Comparison of ENCODE assay signal across 29 cellular contexts in the genomic region with DNA sequence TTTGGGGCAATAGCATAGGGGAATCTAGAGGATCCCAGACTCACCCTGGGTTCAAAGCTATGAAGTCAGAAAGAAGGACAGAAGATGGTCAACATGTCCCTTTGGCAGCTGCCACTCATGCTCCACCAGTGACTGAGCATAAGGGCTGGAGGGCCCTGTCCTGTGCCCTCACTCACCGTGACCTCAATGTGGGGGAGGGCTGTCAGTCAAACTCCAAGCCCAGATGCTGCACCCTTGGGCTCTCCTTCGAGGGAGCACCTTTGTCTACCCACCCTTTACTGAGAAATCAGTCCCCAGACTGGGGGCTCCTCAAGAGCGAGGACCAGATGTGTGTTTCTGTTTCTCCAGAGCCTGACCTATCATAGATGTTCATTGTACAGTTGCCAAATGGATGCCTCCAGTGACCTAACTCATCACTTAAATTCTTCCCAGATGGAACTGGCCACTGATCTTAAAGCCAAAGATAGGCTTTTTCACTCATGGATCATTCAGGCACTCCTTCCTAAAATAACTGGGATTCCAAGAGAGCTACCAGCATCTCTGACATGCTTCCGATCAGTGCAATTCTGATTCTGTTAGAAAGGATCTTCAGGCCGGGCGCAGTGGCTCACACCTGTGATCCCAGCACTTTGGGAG. TPM values are rescaled to one million over a fixed set of nuclear protein-coding genes. Genes with fewer than 3 reads are reported as not detected.
"Had no signal": no experiment of that assay in that cellular context is flagged by ENCODE, and none has a peak within 500 bp of the region (broad histone marks: within the 10 kb centered on the region; RNA-seq: fewer than 3 reads in every experiment).

No MANE protein-coding gene starts in this region.

- H3K4me2 ChIP-seq: KMS-11, SK-N-SH had no signal

- H3K9me3 Mint-ChIP-seq: activated CD4-positive, alpha-beta memory T cell treated with anti-CD3 and anti-CD28 coated beads, Interleukin-2, amount 10 ng/mL, durations not matched to agents 7 days and 5 days; activated CD4-positive, alpha-beta T cell treated with anti-CD3 and anti-CD28 coated beads, Interleukin-2, amount 10 ng/mL, durations not matched to agents 7 days and 5 days; activated naive CD8-positive, alpha-beta T cell treated with anti-CD3 and anti-CD28 coated beads, Interleukin-2, amount 10 ng/mL, durations not matched to agents 7 days and 5 days had no signal

- H3K27ac ChIP-seq: adrenal gland, breast epithelium, KMS-11, VCaP had no signal

- H3K36me3 Mint-ChIP-seq: activated naive CD8-positive, alpha-beta T cell treated with anti-CD3 and anti-CD28 coated beads, Interleukin-2, amount 10 ng/mL, durations not matched to agents 7 days and 5 days had no signal

- H3K27ac Mint-ChIP-seq: activated CD4-positive, alpha-beta memory T cell treated with anti-CD3 and anti-CD28 coated beads, Interleukin-2, amount 10 ng/mL, durations not matched to agents 7 days and 5 days; activated CD4-positive, alpha-beta T cell treated with anti-CD3 and anti-CD28 coated beads, Interleukin-2, amount 10 ng/mL, durations not matched to agents 7 days and 5 days; activated naive CD8-positive, alpha-beta T cell treated with anti-CD3 and anti-CD28 coated beads, Interleukin-2, amount 10 ng/mL, durations not matched to agents 7 days and 5 days had no signal

- DNase-seq: activated CD4-positive, alpha-beta memory T cell treated with anti-CD3 and anti-CD28 coated beads, Interleukin-2, amount 10 ng/mL, durations not matched to agents 7 days and 5 days; activated CD4-positive, alpha-beta T cell treated with anti-CD3 and anti-CD28 coated beads, Interleukin-2, amount 10 ng/mL, durations not matched to agents 7 days and 5 days; activated CD4-positive, CD25-positive, alpha-beta regulatory T cell; activated naive CD4-positive, alpha-beta T cell treated with anti-CD3 and anti-CD28 coated beads, Interleukin-2, amount 50 U/mL, for 16 hours; activated naive CD8-positive, alpha-beta T cell treated with anti-CD3 and anti-CD28 coated beads, Interleukin-2, amount 10 ng/mL, durations not matched to agents 7 days and 5 days; activated T-cell treated with anti-CD3 and anti-CD28 coated beads for 4 hours; aorta; caudate nucleus; MG63; MV-4-11; NCI-H1092 treated with DMSO at 0.1 percent for 48 hours; NCI-H1436; NCI-H1694 treated with DMSO at 0.1 percent for 48 hours; NCI-H2029 treated with DMSO at 0.1 percent for 48 hours; NCI-H345; NCI-H510A; NCI-H526 treated with DMSO at 0.1 percent for 48 hours; NCI-H82; RPMI8226; SK-N-SH; T-helper 1 cell had no signal

- H3K9ac ChIP-seq: KMS-11, SK-N-SH had no signal

- H3K4me1 ChIP-seq: adrenal gland, breast epithelium had no signal

- ATAC-seq: Right ventricle myocardium inferior had no signal

- H3K27me3 ChIP-seq: adrenal gland, MG63 had no signal

- H3K36me3 ChIP-seq: adrenal gland, breast epithelium, MG63 had no signal

- H3K4me3 ChIP-seq: adrenal gland, breast epithelium, MG63 had no signal

- H3K4me3 Mint-ChIP-seq: activated CD4-positive, alpha-beta memory T cell treated with anti-CD3 and anti-CD28 coated beads, Interleukin-2, amount 10 ng/mL, durations not matched to agents 7 days and 5 days; activated CD4-positive, alpha-beta T cell treated with anti-CD3 and anti-CD28 coated beads, Interleukin-2, amount 10 ng/mL, durations not matched to agents 7 days and 5 days; activated naive CD8-positive, alpha-beta T cell treated with anti-CD3 and anti-CD28 coated beads, Interleukin-2, amount 10 ng/mL, durations not matched to agents 7 days and 5 days had no signal

- H3K9me3 ChIP-seq: adrenal gland, breast epithelium, MG63, SK-N-SH had no signal

- H3K4me1 Mint-ChIP-seq: activated CD4-positive, alpha-beta memory T cell treated with anti-CD3 and anti-CD28 coated beads, Interleukin-2, amount 10 ng/mL, durations not matched to agents 7 days and 5 days; activated CD4-positive, alpha-beta T cell treated with anti-CD3 and anti-CD28 coated beads, Interleukin-2, amount 10 ng/mL, durations not matched to agents 7 days and 5 days; activated naive CD8-positive, alpha-beta T cell treated with anti-CD3 and anti-CD28 coated beads, Interleukin-2, amount 10 ng/mL, durations not matched to agents 7 days and 5 days had no signal

RNA-seq across cellular contexts. Expression of gene VSX2, which starts 27.2 kb away (rescaled TPM):
- total RNA-seq: activated CD4-positive, alpha-beta memory T cell treated with anti-CD3 and anti-CD28 coated beads, Interleukin-2, amount 10 ng/mL, durations not matched to agents 7 days and 5 days; activated CD4-positive, alpha-beta T cell treated with anti-CD3 and anti-CD28 coated beads, Interleukin-2, amount 10 ng/mL, durations not matched to agents 7 days and 5 days; activated CD8-positive, alpha-beta memory T cell treated with anti-CD3 and anti-CD28 coated beads for 36 hours; activated naive CD8-positive, alpha-beta T cell treated with anti-CD3 and anti-CD28 coated beads, Interleukin-2, amount 10 ng/mL, durations not matched to agents 7 days and 5 days; adrenal gland; aorta; breast epithelium; OCI-LY7; Right ventricle myocardium inferior; T-helper 2 cell treated with Interferon-gamma antibody and Interleukin-4, amounts not matched to agents 100 ng/mL and 5 ng/mL, for 36 hours had no signal
- polyA plus RNA-seq: adrenal gland, aorta, SK-N-SH had no signal
